11 cellular contexts compared by ENCODE assay signal in the genomic region with DNA sequence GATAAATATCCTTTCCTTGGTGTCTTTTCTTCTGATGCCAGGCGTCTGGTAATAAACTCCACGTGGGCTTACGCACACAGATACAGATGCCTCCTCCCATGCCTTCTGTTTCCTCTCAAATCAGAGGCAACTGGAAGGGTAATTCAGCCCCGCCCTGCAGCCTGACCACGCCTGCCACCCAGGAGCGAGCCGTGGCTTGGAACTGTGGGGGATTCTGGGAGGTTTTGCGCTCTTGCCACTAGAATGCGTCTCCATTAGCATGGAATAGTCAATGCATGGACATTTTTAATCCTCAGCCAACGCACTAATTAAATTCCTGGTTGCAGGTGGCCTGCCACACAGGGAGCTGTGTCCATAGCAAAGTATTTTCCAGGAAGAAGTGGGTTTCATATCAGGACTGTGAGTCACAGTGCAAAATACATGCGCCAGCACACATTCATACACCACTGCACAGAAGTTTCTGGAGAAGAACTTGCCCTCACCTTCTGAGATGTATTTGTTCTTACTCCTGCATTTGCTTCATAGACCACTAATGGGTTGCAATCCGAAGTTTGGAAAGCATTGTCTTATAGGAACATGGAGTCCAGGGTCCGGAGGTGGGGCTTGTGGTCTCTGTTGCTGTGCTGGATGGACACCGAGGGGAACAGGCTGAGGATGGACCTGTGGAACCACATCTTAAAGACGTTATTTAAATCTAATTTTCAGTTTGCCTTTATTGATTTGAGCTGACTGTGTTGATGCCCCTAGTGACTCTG.
DNase-seq lines count a peak whose midpoint lies in the region; ATAC-seq and TF ChIP-seq lines count a peak whose summit lies in the region.
"Had no signal": no experiment of that assay in that cellular context is flagged by ENCODE, and none has a peak within 500 bp of the region (broad histone marks: within the 10 kb centered on the region; RNA-seq: fewer than 3 reads in every experiment).

No MANE protein-coding gene starts in this region.

- TF ChIP-seq CTCF in Peyer's patch (IDR thresholded peaks at IDR 0.05) = no peak
- no peak for TF ChIP-seq CTCF in esophagus muscularis mucosa (IDR thresholded peaks at IDR 0.05)

- H3K9me3 Mint-ChIP-seq in activated T-cell treated with anti-CD3 and anti-CD28 coated beads, Interleukin-2, amount 50 U/mL, for 24 hours = no peaks in the 10 kb centered on the region
- H3K9me3 Mint-ChIP-seq: WTC11 had no signal

- peak overlapping the region; percentile 6 for H3K27ac Mint-ChIP-seq in activated T-cell treated with anti-CD3 and anti-CD28 coated beads, Interleukin-2, amount 50 U/mL, for 24 hours

- ATAC-seq in HG03175 (IDR thresholded peaks at IDR 0.05; ENCODE audit: unreplicated experiment) = no peak
- no peak for ATAC-seq in HG02938 (IDR thresholded peaks at IDR 0.05; ENCODE audit: unreplicated experiment)
- ATAC-seq: WTC11 had no signal

- H3K4me3 Mint-ChIP-seq in activated T-cell treated with anti-CD3 and anti-CD28 coated beads, Interleukin-2, amount 50 U/mL, for 24 hours = no peak overlapping the region
- H3K4me3 Mint-ChIP-seq: WTC11 had no signal

- peaks cover 64% of the 10 kb centered on the region for H3K4me1 Mint-ChIP-seq in activated T-cell treated with anti-CD3 and anti-CD28 coated beads, Interleukin-2, amount 50 U/mL, for 24 hours (ENCODE audit: low read depth)

- no peaks in the 10 kb centered on the region for H3K27me3 ChIP-seq in Peyer's patch
- H3K27me3 ChIP-seq in esophagus muscularis mucosa = no peaks in the 10 kb centered on the region

- no peaks in the 10 kb centered on the region for H3K27me3 Mint-ChIP-seq in activated T-cell treated with anti-CD3 and anti-CD28 coated beads, Interleukin-2, amount 50 U/mL, for 24 hours

- TF ChIP-seq EP300 in esophagus muscularis mucosa (IDR thresholded peaks at IDR 0.05) = no peak

- H3K27ac ChIP-seq in Peyer's patch (peak overlapping the region in 2 of 4 donors; percentile 62 to 65), esophagus muscularis mucosa (replicated peaks in 1 of 4) (no peak overlapping the region)

- H3K9me3 ChIP-seq in Peyer's patch (no peaks in the 10 kb centered on the region), esophagus muscularis mucosa (no peaks in the 10 kb centered on the region)

- intact Hi-C loops in esophagus muscularis mucosa (cut with DNase I) = no loop called here

- 71% methylated on average over 8 of the region's 15 CpGs for WGBS in esophagus muscularis mucosa

- no peak for TF ChIP-seq POLR2A in Peyer's patch (IDR thresholded peaks at IDR 0.05)
- no peak for TF ChIP-seq POLR2A in esophagus muscularis mucosa (IDR thresholded peaks at IDR 0.05; ENCODE audit: low read depth)

- peak; percentile 34 for DNase-seq in activated T-cell treated with anti-CD3 and anti-CD28 coated beads, Interleukin-2, amount 50 U/mL, for 24 hours
- no peak for DNase-seq in activated T-cell treated with anti-CD3 and anti-CD28 coated beads for 4 hours
- DNase-seq in Peyer's patch = peak in 2 of 3 donors; percentile 77 to 84
- DNase-seq in esophagus muscularis mucosa (ENCODE audit: extremely low spot score) = peak; percentile 81
- DNase-seq in renal cortical epithelial cell (ENCODE audit: low read depth) = peak; percentile 87
- DNase-seq in epidermal melanocyte (ENCODE audit: insufficient read length, low spot score) = no peak
- DNase-seq: activated naive CD4-positive, alpha-beta T cell treated with anti-CD3 and anti-CD28 coated beads, Interleukin-2, amount 50 U/mL, for 16 hours; IMR-90 had no signal

- H3K4me1 ChIP-seq in Peyer's patch (peaks cover 0 to 27% (median 3%) of the 10 kb centered on the region in 4 donors), esophagus muscularis mucosa (peaks cover 9 to 47% (median 29%) of the 10 kb centered on the region in 4 donors)

- H3K36me3 ChIP-seq in Peyer's patch = no peaks in the 10 kb centered on the region
- H3K36me3 ChIP-seq in esophagus muscularis mucosa = no peaks in the 10 kb centered on the region

- H3K36me3 Mint-ChIP-seq in activated T-cell treated with anti-CD3 and anti-CD28 coated beads, Interleukin-2, amount 50 U/mL, for 24 hours (ENCODE audit: low read depth) = no peaks in the 10 kb centered on the region
- H3K36me3 Mint-ChIP-seq: WTC11 had no signal

- no peak overlapping the region for H3K4me3 ChIP-seq in Peyer's patch
- no peak overlapping the region for H3K4me3 ChIP-seq in esophagus muscularis mucosa

Comparison
In these comparisons a context has a peak if more than half of its experiments do, and no peak if none do; other contexts are left out.
1. DNase-seq: peak in activated T-cell treated with anti-CD3 and anti-CD28 coated beads, Interleukin-2, amount 50 U/mL, for 24 hours (single experiment), Peyer's patch (2 of 3), esophagus muscularis mucosa (single experiment) and renal cortical epithelial cell (single experiment); none in activated T-cell treated with anti-CD3 and anti-CD28 coated beads for 4 hours (single experiment) and epidermal melanocyte (single experiment).